ENCODE assay signal across 16 cellular contexts in genomic region chr12:129827985-129828384, GRCh38.
DNase-seq lines count a peak whose midpoint lies in the region; ATAC-seq and TF ChIP-seq lines count a peak whose summit lies in the region.
"Had no signal": no experiment of that assay in that cellular context is flagged by ENCODE, and none has a peak within 500 bp of the region (broad histone marks: within the 10 kb centered on the region; RNA-seq: fewer than 3 reads in every experiment).

No MANE protein-coding gene starts in this region.

- no peak overlapping the region for H3K4me3 Mint-ChIP-seq in natural killer cell
- H3K4me3 Mint-ChIP-seq: CD4-positive, CD25-positive, alpha-beta regulatory T cell; IgD-negative memory B cell had no signal

- H3K36me3 Mint-ChIP-seq in natural killer cell: no peaks in the 10 kb centered on the region
- H3K36me3 Mint-ChIP-seq: CD4-positive, CD25-positive, alpha-beta regulatory T cell; IgD-negative memory B cell had no signal

- H3K36me3 ChIP-seq in H7 (replicated peaks; ENCODE audit: control insufficient read depth, insufficient read depth, low read length) (no peaks in the 10 kb centered on the region; the same call in 1 of the 2 replicates), iPS-18a (ENCODE audit: control insufficient read depth, low read depth, low read length) (no peaks in the 10 kb centered on the region)

- no peak overlapping the region for H3K27ac Mint-ChIP-seq in natural killer cell
- H3K27ac Mint-ChIP-seq: CD4-positive, CD25-positive, alpha-beta regulatory T cell; IgD-negative memory B cell had no signal

- peaks cover 9% of the 10 kb centered on the region for H3K9me3 ChIP-seq in iPS-18a (ENCODE audit: control insufficient read depth, low read depth, low read length)

- H3K4me1 ChIP-seq in iPS-18a (ENCODE audit: control insufficient read depth, low read depth, low read length): peaks cover 18% of the 10 kb centered on the region

- intact Hi-C loops in natural killer cell (cut with micrococcal nuclease): no loop called here

- H3K27ac ChIP-seq in iPS-18a (ENCODE audit: low read length): no peak overlapping the region
- H3K27ac ChIP-seq: BLaER1 treated with 17β-estradiol and CSF1 and Interleukin-3, amounts not matched to agents 10 nM and 100 nM; HL-60 had no signal

- TF ChIP-seq CTCF in natural killer cell (IDR thresholded peaks at IDR 0.05): no peak

- peaks cover 0 to 3% of the 10 kb centered on the region in 2 donors for H3K9me3 Mint-ChIP-seq in natural killer cell
- H3K9me3 Mint-ChIP-seq: IgD-negative memory B cell had no signal

- no peaks in the 10 kb centered on the region for H3K27me3 ChIP-seq in H7 (ENCODE audit: control insufficient read depth, insufficient read depth, low read length)
- no peaks in the 10 kb centered on the region for H3K27me3 ChIP-seq in iPS-18a (ENCODE audit: control insufficient read depth, insufficient read depth, low read length)
- H3K27me3 ChIP-seq: BLaER1 treated with 17β-estradiol and CSF1 and Interleukin-3, amounts not matched to agents 10 nM and 100 nM had no signal

- DNase-seq in H7 (peak; percentile 54), NCI-H526 (lab: John Stamatoyannopoulos, UW) (peak; percentile 73 to 83), astrocyte of the hippocampus (ENCODE audit: low read depth, low spot score) (peak; percentile 74), kidney tubule cell (ENCODE audit: low spot score) (no peak), inferior parietal cortex (ENCODE audit: extremely low spot score) (no peak), 8988T (no peak), natural killer cell (no peak)
- DNase-seq: ACHN; Calu3; CD4-positive, CD25-positive, alpha-beta regulatory T cell; DMS 273 treated with DMSO at 0.1 percent for 48 hours had no signal

- H3K9ac ChIP-seq in iPS-18a (ENCODE audit: low read length): no peak overlapping the region
- H3K9ac ChIP-seq: BLaER1 treated with 17β-estradiol and CSF1 and Interleukin-3, amounts not matched to agents 10 nM and 100 nM had no signal

- H3K27me3 Mint-ChIP-seq in natural killer cell (ENCODE audit: low read depth in 2 of 2): no peaks in the 10 kb centered on the region
- H3K27me3 Mint-ChIP-seq: CD4-positive, CD25-positive, alpha-beta regulatory T cell; IgD-negative memory B cell had no signal

- H3K4me3 ChIP-seq in H7 (ENCODE audit: insufficient read depth, low read depth, low read length) (no peak overlapping the region), iPS-18a (ENCODE audit: low read length) (peak overlapping the region; percentile 2)
- H3K4me3 ChIP-seq: BLaER1 treated with 17β-estradiol and CSF1 and Interleukin-3, amounts not matched to agents 10 nM and 100 nM; GM12878 had no signal

- ATAC-seq in natural killer cell: no peak
- ATAC-seq: GM12878 had no signal

- H3K4me1 Mint-ChIP-seq in natural killer cell: peaks cover 0 to 5% of the 10 kb centered on the region in 2 donors
- H3K4me1 Mint-ChIP-seq: CD4-positive, CD25-positive, alpha-beta regulatory T cell; IgD-negative memory B cell had no signal

Comparison
In these comparisons a context has a peak if more than half of its experiments do, and no peak if none do; other contexts are left out.
1. DNase-seq: peak in H7 (single experiment), NCI-H526 (2 of 2) and astrocyte of the hippocampus (single experiment); none in kidney tubule cell (single experiment), inferior parietal cortex (single experiment), 8988T (single experiment) and natural killer cell (single experiment).